9 cellular contexts compared by ENCODE assay signal in genomic region chr10:69320521-69320920, GRCh38. TPM values are rescaled to one million over a fixed set of nuclear protein-coding genes. Genes with fewer than 3 reads are reported as not detected.
DNase-seq lines count a peak whose midpoint lies in the region; ATAC-seq and TF ChIP-seq lines count a peak whose summit lies in the region.
"Had no signal": no experiment of that assay in that cellular context is flagged by ENCODE, and none has a peak within 500 bp of the region (broad histone marks: within the 10 kb centered on the region; RNA-seq: fewer than 3 reads in every experiment).

No MANE protein-coding gene starts in this region.

- no peaks in the 10 kb centered on the region for H3K9me3 Mint-ChIP-seq in activated naive CD8-positive, alpha-beta T cell (ENCODE audit: low read depth)

- H3K27me3 ChIP-seq in heart left ventricle (no peaks in the 10 kb centered on the region), lower lobe of right lung (ENCODE audit: low read depth) (no peaks in the 10 kb centered on the region), thyroid gland (no peaks in the 10 kb centered on the region)

- TF ChIP-seq CTCF in heart left ventricle (IDR thresholded peaks at IDR 0.05), result no peak
- TF ChIP-seq CTCF in lower lobe of right lung (IDR thresholded peaks at IDR 0.05), result no peak
- TF ChIP-seq CTCF in thyroid gland (IDR thresholded peaks at IDR 0.05), result no peak

- peak overlapping the region; percentile 94 for H3K27ac Mint-ChIP-seq in activated naive CD8-positive, alpha-beta T cell

- H3K27ac ChIP-seq in heart left ventricle (peak overlapping the region in 10 of 12 donors; percentile 90 to 98 (median 95)), lower lobe of right lung (peak overlapping the region; percentile 97), thyroid gland (peak overlapping the region in 2 of 3 donors; percentile 10 to 91)

- TF ChIP-seq POLR2A in heart left ventricle (IDR thresholded peaks at IDR 0.05), result no peak
- no peak for TF ChIP-seq POLR2A in thyroid gland (IDR thresholded peaks at IDR 0.05)

- H3K9me3 ChIP-seq in heart left ventricle (no peaks in the 10 kb centered on the region), lower lobe of right lung (no peaks in the 10 kb centered on the region), thyroid gland (no peaks in the 10 kb centered on the region)

- intact Hi-C loops in heart left ventricle (cut with DNase I) (loop anchor here in 3 of 10 donors (5.0 kb wide), 2 partner anchors 37 to 42 kb away; no protein-coding TSS in a partner anchor), Right ventricle myocardium superior (cut with DNase I) (no loop called here), lower lobe of right lung (cut with DNase I) (no loop called here), thyroid gland (cut with DNase I) (no loop called here)

- DNase-seq in heart left ventricle (peak in 1 of 5 donors; percentile 64), Right ventricle myocardium superior (no peak), lower lobe of right lung (no peak), thyroid gland (no peak), iPS-NIHi7 (ENCODE audit: extremely low spot score) (no peak)
- DNase-seq: activated gamma-delta T cell had no signal

- H3K4me1 Mint-ChIP-seq in activated naive CD8-positive, alpha-beta T cell (ENCODE audit: low read depth), result peaks cover 50% of the 10 kb centered on the region

- H3K36me3 ChIP-seq in heart left ventricle, result no peaks in the 10 kb centered on the region
- H3K36me3 ChIP-seq in lower lobe of right lung, result no peaks in the 10 kb centered on the region
- H3K36me3 ChIP-seq in thyroid gland, result no peaks in the 10 kb centered on the region

- peak overlapping the region; percentile 97 for H3K4me3 Mint-ChIP-seq in activated naive CD8-positive, alpha-beta T cell

- WGBS in heart left ventricle, 4 donors, result 38 to 64% (median 42%) methylated on average over 3 of the region's 3 CpGs; no CpG with 5 or more reads in 1 of the 4 donors
- WGBS in thyroid gland, 2 donors, result 81 to 100% methylated on average over 1 to 3 of the region's 3 CpGs

- H3K4me3 ChIP-seq in heart left ventricle (peak overlapping the region in 9 of 12 donors; percentile 74 to 100 (median 84)), lower lobe of right lung (peak overlapping the region; percentile 98), thyroid gland (replicated peaks in 1 of 3) (peak overlapping the region in 1 of 3 donors; percentile 80)

- peaks cover 8 to 73% (median 49%) of the 10 kb centered on the region in 12 donors for H3K4me1 ChIP-seq in heart left ventricle
- peaks cover 55% of the 10 kb centered on the region for H3K4me1 ChIP-seq in lower lobe of right lung
- peaks cover 34 to 52% of the 10 kb centered on the region in 2 donors for H3K4me1 ChIP-seq in thyroid gland

- no peaks in the 10 kb centered on the region for H3K36me3 Mint-ChIP-seq in activated naive CD8-positive, alpha-beta T cell

- no peaks in the 10 kb centered on the region for H3K27me3 Mint-ChIP-seq in activated naive CD8-positive, alpha-beta T cell

- ATAC-seq in heart left ventricle (no peak), Right ventricle myocardium superior (ENCODE audit: poor library complexity) (no peak), lower lobe of right lung (no peak), GM21619 (IDR thresholded peaks at IDR 0.05; ENCODE audit: unreplicated experiment) (no peak), HG03280 (IDR thresholded peaks at IDR 0.05; ENCODE audit: unreplicated experiment) (no peak)

RNA-seq across cellular contexts. Expression of gene HK1, which starts 42.2 kb away (rescaled TPM):
- total RNA-seq in heart left ventricle, result 100 to 1,000 TPM; 194 to 310 (median 227) TPM
- polyA plus RNA-seq in heart left ventricle, result 100 to 1,000 TPM in 1 of 2 donors, 10 to 100 TPM in 1; 83.0 to 284 TPM
- 168 TPM for total RNA-seq in Right ventricle myocardium superior
- 85.1 TPM for total RNA-seq in lower lobe of right lung
- total RNA-seq in thyroid gland, result 100 to 1,000 TPM; 106 to 231 (median 189) TPM
